In genomic region chr1:214678386-214678785, GRCh38 we compare ENCODE assay signal across 30 cellular contexts.
A peak's percentile ranks its signal among the peaks of the same experiment; 100 is the strongest.
DNase-seq lines count a peak whose midpoint lies in the region; TF ChIP-seq lines count a peak whose summit lies in the region.
"Had no signal": no experiment of that assay in that cellular context is flagged by ENCODE, and none has a peak within 500 bp of the region (broad histone marks: within the 10 kb centered on the region; RNA-seq: fewer than 3 reads in every experiment).

No MANE protein-coding gene starts in this region.

- H3K4me3 Mint-ChIP-seq in Caco-2 (ENCODE audit: unreplicated experiment) (no peak overlapping the region), immature natural killer cell (no peak overlapping the region)
- H3K4me3 Mint-ChIP-seq: activated CD4-positive, alpha-beta memory T cell treated with anti-CD3 and anti-CD28 coated beads for 36 hours; activated naive CD4-positive, alpha-beta T cell treated with anti-CD3 and anti-CD28 coated beads, Interleukin-2, amount 10 ng/mL, durations not matched to agents 7 days and 5 days; activated T-helper 1 cell treated with anti-CD3 and anti-CD28 coated beads, Interleukin-12 subunit alpha, Interleukin-12 subunit beta, Interleukin-2, Interleukin-4 antibody, amounts not matched to agents 30 ng/mL and 10 ng/mL and 1 ng/mL, durations not matched to agents 14 hours and 24 hours and 36 hours; CD8-positive, alpha-beta memory T cell; nephron progenitor cell; T-helper 17 cell had no signal

- peaks cover 26% of the 10 kb centered on the region for H3K4me1 ChIP-seq in Caco-2
- H3K4me1 ChIP-seq: A549, pancreas had no signal

- intact Hi-C loops in Caco-2 (cut with micrococcal nuclease; ENCODE audit: unreplicated experiment) (loop anchor here (1.0 kb wide), 3 partner anchors 8 to 114 kb away; no protein-coding TSS in a partner anchor), lower leg skin (cut with DNase I; ENCODE audit: low total_unique reads) (no loop called here)

- DNase-seq in Caco-2 (peak; percentile 75 to 86), HT1080 (ENCODE audit: low read depth) (peak; percentile 27), astrocyte of the hippocampus (ENCODE audit: low read depth, low spot score) (peak; percentile 43), hepatic stellate cell (ENCODE audit: low spot score) (peak; percentile 39), NCI-H524 (lab: John Stamatoyannopoulos, UW) (no peak), immature natural killer cell (no peak), lower leg skin (ENCODE audit: low spot score in 2 of 2) (no peak), NCI-H748 treated with DMSO at 0.1 percent for 48 hours (lab: John Stamatoyannopoulos, UW) (no peak)
- DNase-seq: activated CD4-positive, alpha-beta memory T cell treated with anti-CD3 and anti-CD28 coated beads for 36 hours; activated CD4-positive, CD25-positive, alpha-beta regulatory T cell treated with anti-CD3 and anti-CD28 coated beads, Interleukin-2, amount 50 U/mL, for 72 hours; activated CD8-positive, alpha-beta memory T cell treated with anti-CD3 and anti-CD28 coated beads, Interleukin-2, amount 50 U/mL, for 4 hours; activated naive CD4-positive, alpha-beta T cell treated with anti-CD3 and anti-CD28 coated beads, Interleukin-2, amount 10 ng/mL, durations not matched to agents 7 days and 5 days; CD8-positive, alpha-beta memory T cell; central memory CD4-positive, alpha-beta T cell; dermis blood vessel endothelial cell; DMS153; glutamatergic neuron; HCEC 1CT; NCI-H1105; NCI-H2081; NCI-H226; nephron progenitor cell; pancreas; stimulated activated CD4-positive, alpha-beta T cell treated with anti-CD3 and anti-CD28 coated beads, Interleukin-4, amount 100 ng/mL, for 1 hour; T-helper 17 cell; trophoblast cell had no signal

- POLR2A ChIA-PET in Caco-2 (lab: Charles Lee) = interaction anchor here (0.6 kb wide), 1 partner anchor 55 kb away, joined by 3 read pairs; no protein-coding TSS in a partner anchor

- H3K4me3 ChIP-seq in Caco-2 (ENCODE audit: low read depth, low read length) = no peak overlapping the region
- no peak overlapping the region for H3K4me3 ChIP-seq in lower leg skin (ENCODE audit: low read depth, poor library complexity, severe bottlenecking)
- H3K4me3 ChIP-seq: A549, lung, pancreas, SK-N-MC had no signal

- no peak for TF ChIP-seq POLR2A in lower leg skin (IDR thresholded peaks at IDR 0.05)

- TF ChIP-seq CTCF in Caco-2 (IDR thresholded peaks at IDR 0.05; ENCODE audit: insufficient read depth in 1 of 2, low read depth in 1 of 2, low read length in 1 of 2, severe bottlenecking in 1 of 2, unreplicated experiment in 1 of 2) (no peak), lower leg skin (IDR thresholded peaks at IDR 0.05) (no peak)

- no peaks in the 10 kb centered on the region for H3K27me3 Mint-ChIP-seq in Caco-2 (ENCODE audit: insufficient read depth, unreplicated experiment)
- H3K27me3 Mint-ChIP-seq in immature natural killer cell (ENCODE audit: low read depth in 3 of 3) = peaks cover 1 to 2% (median 2%) of the 10 kb centered on the region in 3 donors
- H3K27me3 Mint-ChIP-seq: activated CD4-positive, alpha-beta memory T cell treated with anti-CD3 and anti-CD28 coated beads for 36 hours; T-helper 17 cell had no signal

- CTCF ChIA-PET in Caco-2 (lab: Charles Lee) = no interaction called here

- H3K4me1 Mint-ChIP-seq in Caco-2 (ENCODE audit: low read depth, unreplicated experiment) (peaks cover 23% of the 10 kb centered on the region), immature natural killer cell (no peaks in the 10 kb centered on the region)
- H3K4me1 Mint-ChIP-seq: activated naive CD4-positive, alpha-beta T cell treated with anti-CD3 and anti-CD28 coated beads, Interleukin-2, amount 10 ng/mL, durations not matched to agents 7 days and 5 days; CD8-positive, alpha-beta memory T cell; nephron progenitor cell; T-helper 17 cell had no signal

- peak overlapping the region; percentile 82 for H3K27ac Mint-ChIP-seq in Caco-2 (ENCODE audit: unreplicated experiment)
- H3K27ac Mint-ChIP-seq in immature natural killer cell = no peak overlapping the region
- H3K27ac Mint-ChIP-seq: activated CD4-positive, alpha-beta memory T cell treated with anti-CD3 and anti-CD28 coated beads for 36 hours; activated naive CD4-positive, alpha-beta T cell treated with anti-CD3 and anti-CD28 coated beads, Interleukin-2, amount 10 ng/mL, durations not matched to agents 7 days and 5 days; activated T-helper 1 cell treated with anti-CD3 and anti-CD28 coated beads, Interleukin-12 subunit alpha, Interleukin-12 subunit beta, Interleukin-2, Interleukin-4 antibody, amounts not matched to agents 30 ng/mL and 10 ng/mL and 1 ng/mL, durations not matched to agents 14 hours and 24 hours and 36 hours; nephron progenitor cell; T-helper 17 cell had no signal

- H3K27me3 ChIP-seq in Caco-2 (replicated peaks; ENCODE audit: control insufficient read depth, insufficient read depth, low read length) = no peaks in the 10 kb centered on the region

- H3K9me3 ChIP-seq in Caco-2 = peaks cover 16% of the 10 kb centered on the region; the same call in 1 of the 2 replicates
- H3K9me3 ChIP-seq: A549, pancreas had no signal

- no TSS peak for BruUV-seq in Caco-2 (replicated peaks; lab: Mats Ljungman, UMichigan)

- peaks cover 34% of the 10 kb centered on the region for H3K9me3 Mint-ChIP-seq in Caco-2 (ENCODE audit: unreplicated experiment)
- H3K9me3 Mint-ChIP-seq in immature natural killer cell = peaks cover 0 to 4% (median 0%) of the 10 kb centered on the region in 6 donors
- H3K9me3 Mint-ChIP-seq: activated CD4-positive, alpha-beta memory T cell treated with anti-CD3 and anti-CD28 coated beads for 36 hours; activated T-helper 1 cell treated with anti-CD3 and anti-CD28 coated beads, Interleukin-12 subunit alpha, Interleukin-12 subunit beta, Interleukin-2, Interleukin-4 antibody, amounts not matched to agents 30 ng/mL and 10 ng/mL and 1 ng/mL, durations not matched to agents 14 hours and 24 hours and 36 hours had no signal

- WGBS in lower leg skin, 2 donors = 90 to 94% methylated on average over 2 of the region's 2 CpGs

- H3K36me3 Mint-ChIP-seq in Caco-2 (ENCODE audit: insufficient read depth, unreplicated experiment) (peaks cover 16% of the 10 kb centered on the region), immature natural killer cell (peaks cover 0 to 7% (median 0%) of the 10 kb centered on the region in 3 donors)
- H3K36me3 Mint-ChIP-seq: activated CD4-positive, alpha-beta memory T cell treated with anti-CD3 and anti-CD28 coated beads for 36 hours had no signal

- H3K36me3 ChIP-seq in Caco-2 (ENCODE audit: control insufficient read depth, insufficient read depth, low read length) = no peaks in the 10 kb centered on the region
- H3K36me3 ChIP-seq: pancreas had no signal

Comparison
In these comparisons a context has a peak if more than half of its experiments do, and no peak if none do; other contexts are left out.
1. DNase-seq: peak in Caco-2 (2 of 2), HT1080 (single experiment), astrocyte of the hippocampus (single experiment) and hepatic stellate cell (single experiment); none in NCI-H524 (0 of 2), immature natural killer cell (0 of 3), lower leg skin (0 of 2) and NCI-H748 treated with DMSO at 0.1 percent for 48 hours (single experiment).